Comparison of ENCODE assay signal across 8 cellular contexts in the genomic region with DNA sequence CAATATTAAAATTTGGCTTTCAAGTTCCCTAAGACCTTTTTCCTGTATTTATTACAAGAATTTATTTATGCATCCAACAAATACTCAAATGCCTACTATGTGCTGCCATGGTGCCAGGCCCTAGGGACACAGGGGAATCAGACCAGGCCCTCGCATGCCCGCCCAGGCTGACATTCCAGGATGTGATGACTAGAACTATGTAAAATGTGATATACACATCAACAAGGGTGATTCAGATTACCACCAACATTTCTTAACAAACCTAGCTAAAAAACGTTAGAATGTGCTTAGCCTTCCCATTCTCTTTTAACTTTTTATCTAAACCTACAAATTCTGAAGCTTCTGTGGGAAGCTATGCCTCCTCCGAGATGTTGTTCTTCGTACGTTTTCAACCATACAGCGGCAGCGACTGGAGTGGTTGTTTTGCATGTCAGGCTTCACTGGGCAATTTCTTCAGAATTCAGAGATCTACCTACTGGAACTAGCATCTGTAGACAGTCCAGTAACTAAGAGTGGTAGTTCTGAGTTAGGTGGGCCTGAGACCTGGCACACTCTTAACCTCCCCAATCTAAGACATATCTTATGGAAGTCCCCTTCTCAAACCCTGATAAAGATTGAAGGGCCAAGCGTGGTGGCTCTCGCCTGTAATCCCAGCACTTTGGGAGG. TPM values are rescaled to one million over a fixed set of nuclear protein-coding genes. Genes with fewer than 3 reads are reported as not detected.
A peak's percentile ranks its signal among the peaks of the same experiment; 100 is the strongest.
DNase-seq lines count a peak whose midpoint lies in the region; ATAC-seq, FAIRE-seq and TF ChIP-seq lines count a peak whose summit lies in the region.

No MANE protein-coding gene starts in this region.

- peaks cover 78% of the 10 kb centered on the region for H3K79me2 ChIP-seq in ACC112 (ENCODE audit: control insufficient read depth, insufficient read depth, low read length, unreplicated experiment)

- peak overlapping the region; percentile 95 for H3K27ac ChIP-seq in ACC112 (ENCODE audit: low read depth, low read length)

- peak; percentile 44 for ATAC-seq in GM21576 (IDR thresholded peaks at IDR 0.05; ENCODE audit: unreplicated experiment)

- no peaks in the 10 kb centered on the region for H3K27me3 ChIP-seq in ACC112 (ENCODE audit: insufficient read depth, low read length)

- no peaks in the 10 kb centered on the region for H3K36me3 ChIP-seq in ACC112 (ENCODE audit: insufficient read depth, low read length)

- H2AFZ ChIP-seq in ACC112 (ENCODE audit: low read length, unreplicated experiment), result no peak overlapping the region

- H3K4me3 Mint-ChIP-seq in activated T-cell treated with anti-CD3 and anti-CD28 coated beads, Interleukin-2, amount 50 U/mL, for 24 hours, result no peak overlapping the region

- H3K4me1 ChIP-seq in ACC112 (ENCODE audit: control insufficient read depth, insufficient read depth, low read length, unreplicated experiment), result peaks cover 58% of the 10 kb centered on the region

- peak; percentile 36 to 72 for DNase-seq in NCI-H526 (lab: John Stamatoyannopoulos, UW)
- DNase-seq in fibroblast of the aortic adventitia (ENCODE audit: low read depth), result peak; percentile 87
- no peak for DNase-seq in NCI-H1930 (lab: John Stamatoyannopoulos, UW)
- no peak for DNase-seq in DMS53 (lab: John Stamatoyannopoulos, UW)
- no peak for DNase-seq in activated T-cell treated with anti-CD3 and anti-CD28 coated beads, Interleukin-2, amount 50 U/mL, for 24 hours
- no peak for DNase-seq in frontal cortex (ENCODE audit: low spot score in 2 of 2)

- H3K9me3 Mint-ChIP-seq in activated T-cell treated with anti-CD3 and anti-CD28 coated beads, Interleukin-2, amount 50 U/mL, for 24 hours, result no peaks in the 10 kb centered on the region

- H3K4me1 Mint-ChIP-seq in activated T-cell treated with anti-CD3 and anti-CD28 coated beads, Interleukin-2, amount 50 U/mL, for 24 hours (ENCODE audit: low read depth), result peaks cover 55% of the 10 kb centered on the region

- TF ChIP-seq CTCF in fibroblast of the aortic adventitia (IDR thresholded peaks at IDR 0.05; ENCODE audit: insufficient read depth, low read length), result no peak

- FAIRE-seq in frontal cortex (lab: Jason Lieb, UNC), result no peak

- no peaks in the 10 kb centered on the region for H3K36me3 Mint-ChIP-seq in activated T-cell treated with anti-CD3 and anti-CD28 coated beads, Interleukin-2, amount 50 U/mL, for 24 hours (ENCODE audit: low read depth)

- H3K27ac Mint-ChIP-seq in activated T-cell treated with anti-CD3 and anti-CD28 coated beads, Interleukin-2, amount 50 U/mL, for 24 hours, result no peak overlapping the region

- no peaks in the 10 kb centered on the region for H3K27me3 Mint-ChIP-seq in activated T-cell treated with anti-CD3 and anti-CD28 coated beads, Interleukin-2, amount 50 U/mL, for 24 hours

- H3K4me3 ChIP-seq in ACC112 (ENCODE audit: low read depth, low read length), result 0 out of 2 replicates have a peak overlapping the region, but pooled peaks have one; percentile 0
- no peak overlapping the region for H3K4me3 ChIP-seq in fibroblast of the aortic adventitia (ENCODE audit: low read depth, low read length)

RNA-seq across cellular contexts. Expression of gene GNA12, which starts 22.1 kb away (rescaled TPM):
- total RNA-seq in fibroblast of the aortic adventitia (ENCODE audit: low replicate concordance), result 16.2 and 19.5 TPM in 2 replicates
- 11.8 TPM for total RNA-seq in frontal cortex

Comparison
In these comparisons a context has a peak if more than half of its experiments do, and no peak if none do; other contexts are left out.
1. DNase-seq: peak in NCI-H526 (2 of 2) and fibroblast of the aortic adventitia (single experiment); none in NCI-H1930 (0 of 2), DMS53 (single experiment), activated T-cell treated with anti-CD3 and anti-CD28 coated beads, Interleukin-2, amount 50 U/mL, for 24 hours (single experiment) and frontal cortex (0 of 2).